ENCODE assay signal across 9 cellular contexts in genomic region chr9:108444400-108445358, GRCh38.
DNase-seq lines count a peak whose midpoint lies in the region; ATAC-seq and TF ChIP-seq lines count a peak whose summit lies in the region.
"Had no signal": no experiment of that assay in that cellular context is flagged by ENCODE, and none has a peak within 500 bp of the region (broad histone marks: within the 10 kb centered on the region; RNA-seq: fewer than 3 reads in every experiment).

No MANE protein-coding gene starts in this region.

- DNase-seq in AG09309 (ENCODE audit: low read depth), result peak; percentile 93
- DNase-seq in NCI-H1417 treated with DMSO at 0.1 percent for 48 hours (lab: John Stamatoyannopoulos, UW), result peak; percentile 98
- DNase-seq in astrocyte of the spinal cord (ENCODE audit: low read depth, low spot score), result peak; percentile 86
- no peak for DNase-seq in mucosa of descending colon
- no peak for DNase-seq in activated T-cell treated with anti-CD3 and anti-CD28 coated beads, Interleukin-2, amount 50 U/mL, for 48 hours
- DNase-seq in GM10266 (ENCODE audit: extremely low spot score), result no peak
- DNase-seq: CD4-positive, alpha-beta memory T cell had no signal

- no peaks in the 10 kb centered on the region for H3K9me3 ChIP-seq in mucosa of descending colon

- no peak for TF ChIP-seq CTCF in AG09309 (IDR thresholded peaks at IDR 0.05; ENCODE audit: control insufficient read depth, insufficient read depth, low read depth, low read length, missing control alignments)
- no peak for TF ChIP-seq CTCF in astrocyte of the spinal cord (IDR thresholded peaks at IDR 0.05; ENCODE audit: low read depth, low read length)
- TF ChIP-seq CTCF in mucosa of descending colon (IDR thresholded peaks at IDR 0.05), result no peak
- TF ChIP-seq CTCF in GM10266 (IDR thresholded peaks at IDR 0.05; ENCODE audit: control insufficient read depth, insufficient read depth, low read depth, missing control alignments), result no peak

- ATAC-seq in mucosa of descending colon (peak; percentile 32), HG03045 (IDR thresholded peaks at IDR 0.05; ENCODE audit: unreplicated experiment) (no peak), GM18909 (IDR thresholded peaks at IDR 0.05; ENCODE audit: poor library complexity, unreplicated experiment) (no peak)

- no peaks in the 10 kb centered on the region for H3K36me3 ChIP-seq in mucosa of descending colon (ENCODE audit: low read depth)

- in situ Hi-C loops in astrocyte of the spinal cord (cut with HindIII; ENCODE audit: low sequenced_read_pairs), result no loop called here

- H3K4me3 ChIP-seq in AG09309 (ENCODE audit: control insufficient read depth, low read depth, low read length) (peak overlapping the region; percentile 26), astrocyte of the spinal cord (ENCODE audit: low read depth, low read length) (no peak overlapping the region), mucosa of descending colon (no peak overlapping the region)

- intact Hi-C loops in mucosa of descending colon (cut with DNase I, micrococcal nuclease), result no loop called here

- H3K4me1 ChIP-seq in mucosa of descending colon (ENCODE audit: low read depth), result no peaks in the 10 kb centered on the region

Comparison
In these comparisons a context has a peak if more than half of its experiments do, and no peak if none do; other contexts are left out.
1. DNase-seq: peak in AG09309 (single experiment), NCI-H1417 treated with DMSO at 0.1 percent for 48 hours (single experiment) and astrocyte of the spinal cord (single experiment); none in mucosa of descending colon (0 of 3), activated T-cell treated with anti-CD3 and anti-CD28 coated beads, Interleukin-2, amount 50 U/mL, for 48 hours (0 of 2) and GM10266 (single experiment).